In genomic region chr3:135503429-135504083, GRCh38 we compare ENCODE assay signal across 9 cellular contexts.
DNase-seq lines count a peak whose midpoint lies in the region; ATAC-seq and TF ChIP-seq lines count a peak whose summit lies in the region.
"Had no signal": no experiment of that assay in that cellular context is flagged by ENCODE, and none has a peak within 500 bp of the region (broad histone marks: within the 10 kb centered on the region; RNA-seq: fewer than 3 reads in every experiment).

No MANE protein-coding gene starts in this region.

- POLR2A ChIA-PET in AG04450 (lab: Yijun Ruan, JAX) = no interaction called here

- peak; percentile 23 for DNase-seq in AG04450 (ENCODE audit: low read depth, low spot score)
- DNase-seq in NCI-H2081 treated with DMSO at 0.1 percent for 48 hours (lab: John Stamatoyannopoulos, UW) = peak; percentile 50
- peak; percentile 88 for DNase-seq in WERI-Rb-1
- DNase-seq in foreskin melanocyte = peak; percentile 62
- peak; percentile 31 for DNase-seq in osteoblast (ENCODE audit: insufficient read length, low spot score, missing footprints)
- no peak for DNase-seq in T-helper 2 cell treated with Interferon-gamma antibody and Interleukin-4, amounts not matched to agents 5 μg/mL and 100 μg/mL, for 36 hours (ENCODE audit: low spot score)

- H3K27me3 ChIP-seq in AG04450 (ENCODE audit: control insufficient read depth, insufficient read depth, low read length) = peaks cover 15% of the 10 kb centered on the region
- H3K27me3 ChIP-seq in WERI-Rb-1 (ENCODE audit: insufficient read depth, low read depth, severe bottlenecking) = no peaks in the 10 kb centered on the region
- peaks cover 10% of the 10 kb centered on the region for H3K27me3 ChIP-seq in osteoblast (ENCODE audit: insufficient read depth, low read length)
- H3K27me3 ChIP-seq: ovary had no signal

- H2AFZ ChIP-seq in osteoblast (ENCODE audit: low read length) = peak overlapping the region; percentile 84

- no peak overlapping the region for H3K4me3 Mint-ChIP-seq in T-helper 2 cell treated with Interferon-gamma antibody and Interleukin-4, amounts not matched to agents 5 μg/mL and 100 μg/mL, for 36 hours

- no peaks in the 10 kb centered on the region for H3K36me3 Mint-ChIP-seq in T-helper 2 cell treated with Interferon-gamma antibody and Interleukin-4, amounts not matched to agents 5 μg/mL and 100 μg/mL, for 36 hours (ENCODE audit: low read depth)

- H3K9me3 Mint-ChIP-seq in T-helper 2 cell treated with Interferon-gamma antibody and Interleukin-4, amounts not matched to agents 5 μg/mL and 100 μg/mL, for 36 hours = no peaks in the 10 kb centered on the region

- no peak overlapping the region for H3K27ac Mint-ChIP-seq in T-helper 2 cell treated with Interferon-gamma antibody and Interleukin-4, amounts not matched to agents 5 μg/mL and 100 μg/mL, for 36 hours

- no peaks in the 10 kb centered on the region for H3K36me3 ChIP-seq in WERI-Rb-1
- H3K36me3 ChIP-seq in osteoblast (ENCODE audit: insufficient read depth, low read length) = no peaks in the 10 kb centered on the region
- H3K36me3 ChIP-seq: ovary had no signal

- TF ChIP-seq CTCF in AG04450 (IDR thresholded peaks at IDR 0.05; ENCODE audit: low read depth, low read length) = peak; percentile 77
- peak; percentile 79 for TF ChIP-seq CTCF in GM12873 (IDR thresholded peaks at IDR 0.05; ENCODE audit: insufficient read depth, low read depth, low read length, missing control alignments)
- peak; percentile 80 for TF ChIP-seq CTCF in WERI-Rb-1 (IDR thresholded peaks at IDR 0.05; ENCODE audit: low read depth, low read length)
- peak; percentile 87 for TF ChIP-seq CTCF in osteoblast (IDR thresholded peaks at IDR 0.05; ENCODE audit: extremely low read depth, low read depth, low read length)

- no peaks in the 10 kb centered on the region for H3K79me2 ChIP-seq in osteoblast (ENCODE audit: insufficient read depth, low read length)

- no peaks in the 10 kb centered on the region for H3K27me3 Mint-ChIP-seq in T-helper 2 cell treated with Interferon-gamma antibody and Interleukin-4, amounts not matched to agents 5 μg/mL and 100 μg/mL, for 36 hours (ENCODE audit: low read depth)

- no peaks in the 10 kb centered on the region for H3K9me3 ChIP-seq in AG04450 (ENCODE audit: control insufficient read depth, insufficient read depth, low read length)
- no peaks in the 10 kb centered on the region for H3K9me3 ChIP-seq in WERI-Rb-1 (ENCODE audit: severe bottlenecking)
- H3K9me3 ChIP-seq in osteoblast (ENCODE audit: low read depth, low read length) = no peaks in the 10 kb centered on the region
- H3K9me3 ChIP-seq: ovary had no signal

- no peak overlapping the region; the same call in 1 of the 2 replicates for H3K4me3 ChIP-seq in AG04450 (ENCODE audit: low read depth, low read length)
- no peak overlapping the region for H3K4me3 ChIP-seq in WERI-Rb-1 (ENCODE audit: low read depth, low read length)
- no peak overlapping the region for H3K4me3 ChIP-seq in osteoblast (ENCODE audit: insufficient read depth, low read length)
- H3K4me3 ChIP-seq: ovary had no signal

- H3K27ac ChIP-seq in AG04450 (ENCODE audit: low read depth, low read length) (no peak overlapping the region), WERI-Rb-1 (no peak overlapping the region), osteoblast (ENCODE audit: low read depth, low read length) (no peak overlapping the region)
- H3K27ac ChIP-seq: ovary had no signal

- H4K20me1 ChIP-seq in osteoblast (ENCODE audit: insufficient read depth, low read length) = no peaks in the 10 kb centered on the region

- H3K4me1 ChIP-seq in osteoblast (ENCODE audit: insufficient read depth, low read length) = peaks cover 3% of the 10 kb centered on the region

- ATAC-seq in HG02981 (IDR thresholded peaks at IDR 0.05; ENCODE audit: unreplicated experiment) = peak; percentile 69

- peak overlapping the region; percentile 23 for H3K4me2 ChIP-seq in osteoblast (ENCODE audit: insufficient read depth, low read length)

- no peaks in the 10 kb centered on the region for H3K4me1 Mint-ChIP-seq in T-helper 2 cell treated with Interferon-gamma antibody and Interleukin-4, amounts not matched to agents 5 μg/mL and 100 μg/mL, for 36 hours (ENCODE audit: low read depth)

- CTCF ChIA-PET in AG04450 (lab: Charles Lee) = interaction anchor here (0.7 to 3.4 kb wide), 11 partner anchors 10 to 903 kb away, joined by 3 to 24 read pairs (median 3); partner anchors contain the start of gene EPHB1
